8 cellular contexts compared by ENCODE assay signal in genomic region chr13:97855570-97855970, GRCh38.
A peak's percentile ranks its signal among the peaks of the same experiment; 100 is the strongest.
DNase-seq lines count a peak whose midpoint lies in the region; ATAC-seq and TF ChIP-seq lines count a peak whose summit lies in the region.

No MANE protein-coding gene starts in this region.

- H3K4me2 ChIP-seq in Karpas-422 (ENCODE audit: low read depth, low read length, poor library complexity, severe bottlenecking) (no peak overlapping the region), PC-3 (ENCODE audit: low read length) (no peak overlapping the region)

- H3K27ac Mint-ChIP-seq in chondrocyte (ENCODE audit: unreplicated experiment), result peak overlapping the region; percentile 52

- TF ChIP-seq EP300 in upper lobe of left lung (IDR thresholded peaks at IDR 0.05), result no peak

- H3K9ac ChIP-seq in Karpas-422 (ENCODE audit: low read length), result no peak overlapping the region
- no peak overlapping the region for H3K9ac ChIP-seq in PC-3 (ENCODE audit: low read length)

- peak; percentile 78 for TF ChIP-seq CTCF in GM12865 (IDR thresholded peaks at IDR 0.05; ENCODE audit: insufficient read depth, low read depth, low read length, missing control alignments)
- TF ChIP-seq CTCF in PC-3 (conservative IDR thresholded peaks at IDR 0.05; ENCODE audit: low read depth, low read length), result peak; percentile 79
- TF ChIP-seq CTCF in chondrocyte (IDR thresholded peaks at IDR 0.05), result peak; percentile 99
- peak; percentile 48 to 80 (median 76) for TF ChIP-seq CTCF in upper lobe of left lung (IDR thresholded peaks at IDR 0.05)

- no peaks in the 10 kb centered on the region for H3K79me2 ChIP-seq in Karpas-422 (ENCODE audit: low read length)
- H3K79me2 ChIP-seq in PC-3 (ENCODE audit: low read length), result no peaks in the 10 kb centered on the region

- H3K36me3 Mint-ChIP-seq in chondrocyte (ENCODE audit: low read depth), result no peaks in the 10 kb centered on the region

- no TSS peak for BruUV-seq in PC-3 (replicated peaks; lab: Mats Ljungman, UMichigan)

- H3K4me3 Mint-ChIP-seq in chondrocyte (ENCODE audit: unreplicated experiment), result no peak overlapping the region

- H3F3A ChIP-seq in PC-3 (ENCODE audit: low read length, unreplicated experiment), result no peaks in the 10 kb centered on the region

- CTCF ChIA-PET in PC-3 (lab: Charles Lee), result interaction anchor here (0.6 to 1.5 kb wide), 2 partner anchors 25 to 45 kb away, joined by 3 to 7 read pairs; no protein-coding TSS in a partner anchor

- ATAC-seq in PC-3, result peak; percentile 64
- peak; percentile 99 for ATAC-seq in left lobe of liver
- ATAC-seq in upper lobe of left lung (ENCODE audit: low FRiP score in 2 of 2), result peak; percentile 70 to 86
- ATAC-seq in HG03135 (IDR thresholded peaks at IDR 0.05; ENCODE audit: unreplicated experiment), result no peak

- no peaks in the 10 kb centered on the region for H3K36me3 ChIP-seq in Karpas-422 (ENCODE audit: insufficient read depth, low read length)
- no peaks in the 10 kb centered on the region for H3K36me3 ChIP-seq in PC-3 (ENCODE audit: low read depth, low read length)
- H3K36me3 ChIP-seq in upper lobe of left lung, result no peaks in the 10 kb centered on the region

- H3K27me3 Mint-ChIP-seq in chondrocyte (ENCODE audit: low read depth), result no peaks in the 10 kb centered on the region

- H3K27ac ChIP-seq in Karpas-422 (ENCODE audit: low read length) (no peak overlapping the region), PC-3 (ENCODE audit: low read length) (no peak overlapping the region), upper lobe of left lung (peak overlapping the region in 3 of 4 donors; percentile 7 to 10 (median 9))

- H3K4me1 ChIP-seq in Karpas-422 (ENCODE audit: low read length), result peaks cover 9% of the 10 kb centered on the region
- peaks cover 21% of the 10 kb centered on the region for H3K4me1 ChIP-seq in PC-3 (ENCODE audit: insufficient read depth, low read length)
- peaks cover 0 to 8% (median 4%) of the 10 kb centered on the region in 4 donors for H3K4me1 ChIP-seq in upper lobe of left lung

- no peak overlapping the region for H3K4me3 ChIP-seq in GM12865 (ENCODE audit: low read depth, low read length)
- H3K4me3 ChIP-seq in Karpas-422 (ENCODE audit: low read length), result no peak overlapping the region
- no peak overlapping the region for H3K4me3 ChIP-seq in PC-3 (ENCODE audit: low read length)
- no peak overlapping the region for H3K4me3 ChIP-seq in upper lobe of left lung

- H4K20me1 ChIP-seq in Karpas-422 (ENCODE audit: insufficient read depth, low read depth, low read length) (no peaks in the 10 kb centered on the region), PC-3 (ENCODE audit: low read length) (no peaks in the 10 kb centered on the region)

- H3K9me2 ChIP-seq in Karpas-422 (replicated peaks; ENCODE audit: insufficient read depth, low read length) (no peaks in the 10 kb centered on the region), PC-3 (replicated peaks; ENCODE audit: low read length) (no peaks in the 10 kb centered on the region)

- no peak for TF ChIP-seq POLR2A in upper lobe of left lung (IDR thresholded peaks at IDR 0.05)

- H3K27me3 ChIP-seq in Karpas-422 (ENCODE audit: low read length), result no peaks in the 10 kb centered on the region
- H3K27me3 ChIP-seq in PC-3 (ENCODE audit: low read length), result no peaks in the 10 kb centered on the region
- no peaks in the 10 kb centered on the region for H3K27me3 ChIP-seq in upper lobe of left lung

- DNase-seq in AML-193 (lab: John Stamatoyannopoulos, UW) (peak; percentile 55 to 72), GM12865 (ENCODE audit: low read depth) (peak; percentile 56), Karpas-422 (peak; percentile 80), PC-3 (peak; percentile 77), chondrocyte (ENCODE audit: low spot score) (no peak), left lobe of liver (ENCODE audit: low spot score) (peak; percentile 48), upper lobe of left lung (peak in 1 of 2 donors; percentile 26)

- 13 to 19% methylated on average over 8 of the region's 8 CpGs for WGBS in upper lobe of left lung, 2 donors

- POLR2A ChIA-PET in PC-3 (lab: Charles Lee; ENCODE audit: unreplicated experiment), result no interaction called here

- no peaks in the 10 kb centered on the region for H3K9me3 ChIP-seq in Karpas-422 (ENCODE audit: low read length)
- no peaks in the 10 kb centered on the region for H3K9me3 ChIP-seq in PC-3 (ENCODE audit: low read length)
- no peaks in the 10 kb centered on the region for H3K9me3 ChIP-seq in upper lobe of left lung

- intact Hi-C loops in PC-3 (cut with micrococcal nuclease), result loop anchor here (1.0 to 5.0 kb wide), 4 partner anchors 55 to 147 kb away; no protein-coding TSS in a partner anchor

- H2AFZ ChIP-seq in Karpas-422 (ENCODE audit: low read length), result no peak overlapping the region
- peak overlapping the region; percentile 40 for H2AFZ ChIP-seq in PC-3 (ENCODE audit: low read length)

- peaks cover 17% of the 10 kb centered on the region for H3K9me3 Mint-ChIP-seq in chondrocyte (ENCODE audit: low read depth)

- H3K4me1 Mint-ChIP-seq in chondrocyte (ENCODE audit: low read depth), result peaks cover 21% of the 10 kb centered on the region

Comparison
In these comparisons a context has a peak if more than half of its experiments do, and no peak if none do; other contexts are left out.
1. H3K27ac ChIP-seq: peak in upper lobe of left lung (3 of 4); none in Karpas-422 (single experiment) and PC-3 (single experiment).
2. Peak in every context shown above with its lines, with median percentiles within 50 percentile points of each other: CTCF ChIP-seq.